Comparison of ENCODE assay signal across 1 cellular context in the genomic region with DNA sequence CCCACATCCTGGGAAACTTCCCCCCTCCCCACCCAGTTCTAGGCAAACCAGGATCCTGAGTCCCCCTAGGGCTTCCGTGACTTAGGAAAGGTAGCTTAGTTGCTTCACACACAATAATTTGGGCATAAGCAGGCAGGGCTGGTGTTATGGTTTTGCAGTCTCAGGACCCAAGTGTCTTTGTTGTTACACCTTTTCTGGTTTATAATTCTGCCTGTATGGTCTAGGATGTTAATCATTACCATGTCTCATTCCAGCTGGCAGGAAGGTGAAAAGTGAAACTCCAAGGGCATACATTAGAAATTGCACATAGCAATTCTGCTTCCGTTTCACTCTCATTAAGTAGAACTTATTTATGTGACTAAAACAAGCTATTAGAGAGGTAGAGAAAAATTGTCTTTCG.
TF ChIP-seq lines count a peak whose summit lies in the region.

No MANE protein-coding gene starts in this region.

TF ChIP-seq in HepG2, 621 proteins besides CTCF, POLR2A, EP300 and RAD21 (continued from another document):
- TF ChIP-seq HNF1A (IDR thresholded peaks at IDR 0.05; ENCODE audit: low read depth) = peak; percentile 68
- no peak; the same call in 1 of the 2 replicates for TF ChIP-seq HNF1A (CRISPR knock-in tag; IDR thresholded peaks at IDR 0.05; ENCODE audit: borderline replicate concordance)
- TF ChIP-seq ZBTB33 (CRISPR knock-in tag; IDR thresholded peaks at IDR 0.05) = no peak
- TF ChIP-seq, protein P1, sequence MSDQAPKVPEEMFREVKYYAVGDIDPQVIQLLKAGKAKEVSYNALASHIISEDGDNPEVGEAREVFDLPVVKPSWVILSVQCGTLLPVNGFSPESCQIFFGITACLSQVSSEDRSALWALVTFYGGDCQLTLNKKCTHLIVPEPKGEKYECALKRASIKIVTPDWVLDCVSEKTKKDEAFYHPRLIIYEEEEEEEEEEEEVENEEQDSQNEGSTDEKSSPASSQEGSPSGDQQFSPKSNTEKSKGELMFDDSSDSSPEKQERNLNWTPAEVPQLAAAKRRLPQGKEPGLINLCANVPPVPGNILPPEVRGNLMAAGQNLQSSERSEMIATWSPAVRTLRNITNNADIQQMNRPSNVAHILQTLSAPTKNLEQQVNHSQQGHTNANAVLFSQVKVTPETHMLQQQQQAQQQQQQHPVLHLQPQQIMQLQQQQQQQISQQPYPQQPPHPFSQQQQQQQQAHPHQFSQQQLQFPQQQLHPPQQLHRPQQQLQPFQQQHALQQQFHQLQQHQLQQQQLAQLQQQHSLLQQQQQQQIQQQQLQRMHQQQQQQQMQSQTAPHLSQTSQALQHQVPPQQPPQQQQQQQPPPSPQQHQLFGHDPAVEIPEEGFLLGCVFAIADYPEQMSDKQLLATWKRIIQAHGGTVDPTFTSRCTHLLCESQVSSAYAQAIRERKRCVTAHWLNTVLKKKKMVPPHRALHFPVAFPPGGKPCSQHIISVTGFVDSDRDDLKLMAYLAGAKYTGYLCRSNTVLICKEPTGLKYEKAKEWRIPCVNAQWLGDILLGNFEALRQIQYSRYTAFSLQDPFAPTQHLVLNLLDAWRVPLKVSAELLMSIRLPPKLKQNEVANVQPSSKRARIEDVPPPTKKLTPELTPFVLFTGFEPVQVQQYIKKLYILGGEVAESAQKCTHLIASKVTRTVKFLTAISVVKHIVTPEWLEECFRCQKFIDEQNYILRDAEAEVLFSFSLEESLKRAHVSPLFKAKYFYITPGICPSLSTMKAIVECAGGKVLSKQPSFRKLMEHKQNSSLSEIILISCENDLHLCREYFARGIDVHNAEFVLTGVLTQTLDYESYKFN (CRISPR knock-in tag; conservative IDR thresholded peaks at IDR 0.05) = 0 out of 2 replicates have a peak, but pooled peaks have one; percentile 21
- TF ChIP-seq ZNF33B (CRISPR knock-in tag; IDR thresholded peaks at IDR 0.05) = no peak
- TF ChIP-seq SMYD3 (CRISPR knock-in tag; IDR thresholded peaks at IDR 0.05) = no peak
- no peak for TF ChIP-seq MEF2D (CRISPR knock-in tag; IDR thresholded peaks at IDR 0.05)
- TF ChIP-seq ZNF569 (CRISPR knock-in tag; IDR thresholded peaks at IDR 0.05; ENCODE audit: borderline replicate concordance) = no peak
- 0 out of 2 replicates have a peak, but pooled peaks have one; percentile 17 for TF ChIP-seq HNF1B (CRISPR knock-in tag; IDR thresholded peaks at IDR 0.05)
- no peak for TF ChIP-seq MXI1 (IDR thresholded peaks at IDR 0.05; ENCODE audit: borderline replicate concordance, low read depth, low read length)
- TF ChIP-seq TAF15 (IDR thresholded peaks at IDR 0.05; ENCODE audit: low read depth, low read length, poor library complexity, severe bottlenecking) = no peak
- TF ChIP-seq, protein P2, sequence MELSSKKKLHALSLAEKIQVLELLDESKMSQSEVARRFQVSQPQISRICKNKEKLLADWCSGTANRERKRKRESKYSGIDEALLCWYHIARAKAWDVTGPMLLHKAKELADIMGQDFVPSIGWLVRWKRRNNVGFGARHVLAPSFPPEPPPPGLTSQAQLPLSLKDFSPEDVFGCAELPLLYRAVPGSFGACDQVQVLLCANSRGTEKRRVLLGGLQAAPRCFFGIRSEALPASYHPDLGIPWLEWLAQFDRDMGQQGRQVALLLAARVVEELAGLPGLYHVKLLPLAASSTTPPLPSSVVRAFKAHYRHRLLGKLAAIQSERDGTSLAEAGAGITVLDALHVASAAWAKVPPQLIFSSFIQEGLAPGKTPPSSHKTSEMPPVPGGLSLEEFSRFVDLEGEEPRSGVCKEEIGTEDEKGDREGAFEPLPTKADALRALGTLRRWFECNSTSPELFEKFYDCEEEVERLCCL (CRISPR knock-in tag; IDR thresholded peaks at IDR 0.05; ENCODE audit: borderline replicate concordance) = no peak
- TF ChIP-seq, protein P3, sequence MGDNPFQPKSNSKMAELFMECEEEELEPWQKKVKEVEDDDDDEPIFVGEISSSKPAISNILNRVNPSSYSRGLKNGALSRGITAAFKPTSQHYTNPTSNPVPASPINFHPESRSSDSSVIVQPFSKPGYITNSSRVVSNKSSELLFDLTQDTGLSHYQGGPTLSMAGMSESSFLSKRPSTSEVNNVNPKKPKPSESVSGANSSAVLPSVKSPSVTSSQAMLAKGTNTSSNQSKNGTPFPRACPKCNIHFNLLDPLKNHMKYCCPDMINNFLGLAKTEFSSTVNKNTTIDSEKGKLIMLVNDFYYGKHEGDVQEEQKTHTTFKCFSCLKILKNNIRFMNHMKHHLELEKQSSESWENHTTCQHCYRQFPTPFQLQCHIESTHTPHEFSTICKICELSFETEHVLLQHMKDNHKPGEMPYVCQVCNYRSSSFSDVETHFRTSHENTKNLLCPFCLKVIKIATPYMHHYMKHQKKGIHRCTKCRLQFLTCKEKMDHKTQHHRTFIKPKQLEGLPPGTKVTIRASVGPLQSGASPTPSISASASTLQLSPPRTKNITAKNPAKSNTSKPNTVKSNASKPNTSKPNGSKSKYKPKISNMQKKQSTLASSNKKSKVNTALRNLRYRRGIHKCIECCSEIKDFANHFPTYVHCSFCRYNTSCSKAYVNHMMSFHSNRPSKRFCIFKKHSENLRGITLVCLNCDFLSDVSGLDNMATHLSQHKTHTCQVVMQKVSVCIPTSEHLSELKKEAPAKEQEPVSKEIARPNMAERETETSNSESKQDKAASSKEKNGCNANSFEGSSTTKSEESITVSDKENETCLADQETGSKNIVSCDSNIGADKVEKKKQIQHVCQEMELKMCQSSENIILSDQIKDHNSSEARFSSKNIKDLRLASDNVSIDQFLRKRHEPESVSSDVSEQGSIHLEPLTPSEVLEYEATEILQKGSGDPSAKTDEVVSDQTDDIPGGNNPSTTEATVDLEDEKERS (CRISPR knock-in tag; IDR thresholded peaks at IDR 0.05) = no peak
